Comparison of ENCODE assay signal across 1 cellular context in the genomic region with DNA sequence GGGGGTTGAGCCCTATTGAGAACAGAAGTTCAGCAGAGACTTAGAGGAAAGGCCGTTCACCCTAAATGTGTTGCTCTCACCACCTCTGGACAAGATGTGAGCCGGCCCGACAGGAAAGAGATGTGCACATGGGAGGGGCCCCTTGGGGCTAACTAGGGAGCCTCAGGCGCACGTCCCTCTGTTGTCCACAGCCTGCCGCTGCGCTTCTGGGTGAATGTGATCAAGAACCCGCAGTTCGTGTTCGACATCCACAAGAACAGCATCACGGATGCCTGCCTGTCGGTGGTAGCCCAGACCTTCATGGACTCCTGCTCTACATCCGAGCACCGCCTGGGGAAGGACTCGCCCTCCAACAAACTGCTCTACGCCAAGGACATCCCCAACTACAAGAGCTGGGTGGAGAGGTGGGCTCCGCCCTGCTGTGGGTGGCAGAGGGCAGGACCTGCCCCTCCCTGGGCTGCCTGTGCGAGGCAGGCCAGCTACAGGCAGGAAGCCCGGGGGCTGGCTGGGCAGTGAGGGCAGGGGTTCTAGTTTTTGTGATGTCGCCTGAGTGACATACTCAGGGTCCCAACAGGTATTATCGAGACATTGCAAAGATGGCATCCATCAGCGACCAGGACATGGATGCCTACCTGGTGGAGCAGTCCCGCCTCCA.
A peak's percentile ranks its signal among the peaks of the same experiment; 100 is the strongest.
TF ChIP-seq lines count a peak whose summit lies in the region.

No MANE protein-coding gene starts in this region.

TF ChIP-seq in K562, 482 proteins besides CTCF, POLR2A, EP300 and RAD21:
- TF ChIP-seq RBFOX2 (IDR thresholded peaks at IDR 0.05; ENCODE audit: low read depth, low read length) (0 out of 2 replicates have a peak, but pooled peaks have one; percentile 28), NFIC (IDR thresholded peaks at IDR 0.05) (no peak)
